Comparison of ENCODE assay signal across 7 cellular contexts in genomic region chr4:74364649-74365491, GRCh38. TPM values are rescaled to one million over a fixed set of nuclear protein-coding genes. Genes with fewer than 3 reads are reported as not detected.
DNase-seq lines count a peak whose midpoint lies in the region; ATAC-seq and TF ChIP-seq lines count a peak whose summit lies in the region.

Gene EREG, plus strand, starts transcription at chr4:74365145. Its CDS starts 164 bp downstream, at chr4:74365309.

- H3K9ac ChIP-seq in mucosa of rectum (ENCODE audit: low read depth in 1 of 2, low read length in 2 of 2): peak within 1 kb of the TSS in 1 of 2 donors; percentile 50

- H3K9me3 ChIP-seq in mucosa of rectum (ENCODE audit: control insufficient read depth in 2 of 2, low read length in 2 of 2): no peaks in the 10 kb centered on the region
- no peaks in the 10 kb centered on the region for H3K9me3 ChIP-seq in upper lobe of right lung

- H3K4me1 ChIP-seq in mucosa of rectum (ENCODE audit: control insufficient read depth in 2 of 2, insufficient read depth in 2 of 2, low read length in 2 of 2) (peaks cover 9 to 30% of the 10 kb centered on the region in 2 donors), upper lobe of right lung (peaks cover 11% of the 10 kb centered on the region)

- DNase-seq in RPMI7951 (ENCODE audit: low read depth) (peak; percentile 95), epithelial cell of prostate (ENCODE audit: low read depth, low spot score) (no peak), upper lobe of right lung (peak; percentile 67)

- H3K36me3 ChIP-seq in mucosa of rectum (ENCODE audit: control insufficient read depth in 2 of 2, insufficient read depth in 2 of 2, low read length in 2 of 2) (no peaks in the 10 kb centered on the region), upper lobe of right lung (no peaks in the 10 kb centered on the region)

- H3K4me3 ChIP-seq in mucosa of rectum (ENCODE audit: low read length in 2 of 2) (peak within 1 kb of the TSS; percentile 67), upper lobe of right lung (peak within 1 kb of the TSS; percentile 37)

- peak within 1 kb of the TSS; percentile 95 for H3K27ac ChIP-seq in epithelial cell of prostate
- no peak within 1 kb of the TSS for H3K27ac ChIP-seq in mucosa of rectum (ENCODE audit: low read depth in 2 of 2, low read length in 2 of 2)
- H3K27ac ChIP-seq in upper lobe of right lung: no peak within 1 kb of the TSS

- H3K27me3 ChIP-seq in mucosa of rectum (ENCODE audit: control insufficient read depth in 2 of 2, insufficient read depth in 2 of 2, low read length in 2 of 2) (peaks cover 0 to 6% of the 10 kb centered on the region in 2 donors), upper lobe of right lung (peaks cover 27% of the 10 kb centered on the region)

- no peak for TF ChIP-seq POLR2A in GM18505 (IDR thresholded peaks at IDR 0.05; ENCODE audit: borderline replicate concordance, extremely low read depth, insufficient read depth, insufficient read length)

- peak; percentile 48 for ATAC-seq in GM18505 (IDR thresholded peaks at IDR 0.05; ENCODE audit: unreplicated experiment)
- peak; percentile 45 for ATAC-seq in HG02623 (IDR thresholded peaks at IDR 0.05; ENCODE audit: unreplicated experiment)
- ATAC-seq in upper lobe of right lung: peak; percentile 79
- ATAC-seq in GM18520 (IDR thresholded peaks at IDR 0.05; ENCODE audit: unreplicated experiment): no peak

- intact Hi-C loops in upper lobe of right lung (cut with DNase I): no loop called here

- TF ChIP-seq CTCF in upper lobe of right lung (IDR thresholded peaks at IDR 0.05): no peak

RNA-seq across cellular contexts. Expression of gene EREG, which starts in this region (rescaled TPM):
- 46.3 TPM in 2 replicates for total RNA-seq in RPMI7951 (2014; rRNA removed; shearing (Covaris generic))
- 0.69 TPM for total RNA-seq in upper lobe of right lung

Comparison
In these comparisons a context has a peak if more than half of its experiments do, and no peak if none do; other contexts are left out.
1. RNA of gene EREG (total RNA-seq): 46.3 TPM in RPMI7951; 0.69 TPM in upper lobe of right lung (single experiment); every median in the first group is over 10 times any median in the second.
2. Peak in DNase-seq, ATAC-seq and H3K4me3 ChIP-seq in upper lobe of right lung; RNA of the gene not detected or under 1 TPM.